24 cellular contexts compared by ENCODE assay signal in the genomic region with DNA sequence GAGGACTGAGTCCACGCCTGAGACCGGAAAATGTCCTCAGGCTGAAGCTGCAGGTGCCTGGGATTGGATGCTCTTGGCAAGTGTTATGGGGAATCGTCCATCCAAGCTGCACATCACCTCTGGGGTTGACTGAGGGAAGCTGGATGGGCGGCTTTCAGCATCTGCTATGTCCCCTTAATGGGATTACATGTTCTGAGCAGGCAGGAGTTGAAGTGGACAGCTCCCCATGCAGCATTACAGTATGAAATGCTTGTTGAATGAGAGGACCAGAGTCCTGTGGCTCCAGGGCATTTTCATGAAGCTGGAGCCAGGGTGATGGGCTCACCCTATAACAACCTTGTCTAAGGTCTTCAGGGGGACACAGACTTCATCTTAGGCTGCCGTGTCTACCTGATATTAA.
"Had no signal": no experiment of that assay in that cellular context is flagged by ENCODE, and none has a peak within 500 bp of the region (broad histone marks: within the 10 kb centered on the region; RNA-seq: fewer than 3 reads in every experiment).

No MANE protein-coding gene starts in this region.

- H3K4me1 ChIP-seq: stomach had no signal

- H3K27me3 Mint-ChIP-seq: progenitor cell of endocrine pancreas had no signal

- H3K9me3 ChIP-seq: body of pancreas, left ventricle myocardium inferior, stomach had no signal

- ATAC-seq: body of pancreas had no signal

- H3K27ac Mint-ChIP-seq: progenitor cell of endocrine pancreas had no signal

- H3K4me3 ChIP-seq: body of pancreas, coronary artery, left ventricle myocardium inferior, stomach had no signal

- H3K27me3 ChIP-seq: body of pancreas had no signal

- DNase-seq: activated CD4-positive, alpha-beta T cell treated with anti-CD3 and anti-CD28 coated beads for 1 hour; activated CD4-positive, alpha-beta T cell treated with anti-CD3 and anti-CD28 coated beads, Interleukin-2, amount 50 U/mL, for 48 hours; activated naive CD4-positive, alpha-beta T cell treated with Interleukin-2 at 50 U/mL for 16 hours; activated naive CD8-positive, alpha-beta T cell treated with anti-CD3 and anti-CD28 coated beads, Interleukin-2, amount 10 ng/mL, durations not matched to agents 7 days and 5 days; activated T-cell treated with anti-CD3 and anti-CD28 coated beads for 4 hours; amygdala; central memory CD4-positive, alpha-beta T cell; foreskin melanocyte; glutamatergic neuron; hypothalamus; left ventricle myocardium inferior; mammary epithelial cell; stimulated activated CD4-positive, alpha-beta T cell treated with anti-CD3 and anti-CD28 coated beads, Interleukin-12 subunit alpha, Interleukin-12 subunit beta, amount 100 ng/mL, for 4 hours; stimulated activated CD4-positive, alpha-beta T cell treated with anti-CD3 and anti-CD28 coated beads, Interleukin-1b, Interleukin-23, amount 100 ng/mL, for 48 hours; stimulated activated CD8-positive, alpha-beta memory T cell treated with anti-CD3 and anti-CD28 coated beads, Interleukin-4, amount 100 ng/mL, for 48 hours; stomach; trophoblast cell had no signal

- H3K27ac ChIP-seq: body of pancreas, coronary artery, left ventricle myocardium inferior, stomach, VCaP had no signal

- H3K9me3 Mint-ChIP-seq: activated naive CD8-positive, alpha-beta T cell treated with anti-CD3 and anti-CD28 coated beads, Interleukin-2, amount 10 ng/mL, durations not matched to agents 7 days and 5 days; activated T-helper 2 cell treated with anti-CD3 and anti-CD28 coated beads, Interferon-gamma antibody, Interleukin-2, Interleukin-4, amounts not matched to agents 10 μg/mL and 5 μg/mL and 100 μg/mL, durations not matched to agents 14 hours and 24 hours and 36 hours; neural crest cell had no signal

- H3K36me3 ChIP-seq: left ventricle myocardium inferior, stomach had no signal

- H3K4me3 Mint-ChIP-seq: activated naive CD8-positive, alpha-beta T cell treated with anti-CD3 and anti-CD28 coated beads, Interleukin-2, amount 10 ng/mL, durations not matched to agents 7 days and 5 days; neural crest cell had no signal

- FAIRE-seq: keratinocyte had no signal
